Comparison of ENCODE assay signal across 11 cellular contexts in the genomic region with DNA sequence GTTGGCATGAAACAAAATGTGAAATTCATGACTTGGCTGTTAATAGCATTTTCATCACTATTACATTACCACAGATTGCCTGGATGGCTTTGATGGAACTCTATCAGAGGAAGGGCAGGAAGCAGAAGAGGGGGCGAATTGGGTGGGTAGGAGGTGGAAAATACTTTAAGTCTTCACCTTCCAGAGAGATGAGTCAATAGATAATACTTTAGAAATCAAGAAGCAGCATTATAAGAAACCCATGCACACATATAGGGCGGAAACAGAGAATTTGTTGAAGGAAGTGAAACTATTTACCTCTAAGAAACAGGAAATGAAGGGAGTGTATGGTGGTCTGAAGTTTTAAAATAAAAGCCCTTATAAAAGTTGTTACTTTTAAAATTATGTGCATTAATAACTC.
DNase-seq lines count a peak whose midpoint lies in the region; ATAC-seq and TF ChIP-seq lines count a peak whose summit lies in the region.
"Had no signal": no experiment of that assay in that cellular context is flagged by ENCODE, and none has a peak within 500 bp of the region (broad histone marks: within the 10 kb centered on the region; RNA-seq: fewer than 3 reads in every experiment).

No MANE protein-coding gene starts in this region.

- H3K27me3 ChIP-seq in spleen (replicated peaks in 1 of 7): no peaks in the 10 kb centered on the region
- H3K27me3 ChIP-seq: foreskin keratinocyte had no signal

- POLR2A ChIA-PET in activated CD4-positive, alpha-beta T cell treated with anti-CD3 and anti-CD28 coated beads, Interleukin-2, amount 10 ng/mL, durations not matched to agents 7 days and 5 days (lab: Charles Lee): no interaction called here

- no peak for TF ChIP-seq POLR2A in spleen (IDR thresholded peaks at IDR 0.05)

- TF ChIP-seq CTCF in spleen (IDR thresholded peaks at IDR 0.05 in 8 of 11, conservative IDR thresholded peaks at IDR 0.05 in 3 of 11) (no peak), HFFc6 (IDR thresholded peaks at IDR 0.05) (no peak)

- H3K27ac ChIP-seq in spleen: peak overlapping the region in 5 of 8 donors; percentile 20 to 50 (median 35)
- H3K27ac ChIP-seq: foreskin keratinocyte had no signal

- H3K9me3 Mint-ChIP-seq in activated CD4-positive, alpha-beta T cell treated with anti-CD3 and anti-CD28 coated beads, Interleukin-2, amount 10 ng/mL, durations not matched to agents 7 days and 5 days: peaks cover 2% of the 10 kb centered on the region
- H3K9me3 Mint-ChIP-seq in HFFc6: no peaks in the 10 kb centered on the region

- H3K27ac Mint-ChIP-seq in activated CD4-positive, alpha-beta T cell treated with anti-CD3 and anti-CD28 coated beads, Interleukin-2, amount 10 ng/mL, durations not matched to agents 7 days and 5 days: peak overlapping the region; percentile 71
- no peak overlapping the region for H3K27ac Mint-ChIP-seq in HFFc6

- H3K4me1 ChIP-seq in spleen: peaks cover 0 to 29% (median 7%) of the 10 kb centered on the region in 6 donors
- H3K4me1 ChIP-seq: foreskin keratinocyte had no signal

- H3K36me3 Mint-ChIP-seq in activated CD4-positive, alpha-beta T cell treated with anti-CD3 and anti-CD28 coated beads, Interleukin-2, amount 10 ng/mL, durations not matched to agents 7 days and 5 days (ENCODE audit: low read depth): peaks cover 1% of the 10 kb centered on the region
- peaks cover 5% of the 10 kb centered on the region for H3K36me3 Mint-ChIP-seq in HFFc6 (ENCODE audit: low read depth)

- H3K36me3 ChIP-seq in spleen: no peaks in the 10 kb centered on the region

- intact Hi-C loops in spleen (cut with DNase I; ENCODE audit: low total_unique reads) (no loop called here), posterior vena cava (cut with DNase I) (no loop called here)

- H3K4me3 Mint-ChIP-seq in activated CD4-positive, alpha-beta T cell treated with anti-CD3 and anti-CD28 coated beads, Interleukin-2, amount 10 ng/mL, durations not matched to agents 7 days and 5 days: no peak overlapping the region
- H3K4me3 Mint-ChIP-seq in HFFc6: no peak overlapping the region

- peak; percentile 56 for ATAC-seq in HG02678 (IDR thresholded peaks at IDR 0.05; ENCODE audit: unreplicated experiment)
- ATAC-seq: foreskin keratinocyte, left cardiac atrium had no signal

- H3K4me3 ChIP-seq in spleen: no peak overlapping the region

- 21 to 55% (median 44%) methylated on average over 2 of the region's 2 CpGs for WGBS in spleen, 5 donors

- CTCF ChIA-PET in activated CD4-positive, alpha-beta T cell treated with anti-CD3 and anti-CD28 coated beads, Interleukin-2, amount 10 ng/mL, durations not matched to agents 7 days and 5 days (lab: Charles Lee): no interaction called here

- peaks cover 44% of the 10 kb centered on the region for H3K4me1 Mint-ChIP-seq in activated CD4-positive, alpha-beta T cell treated with anti-CD3 and anti-CD28 coated beads, Interleukin-2, amount 10 ng/mL, durations not matched to agents 7 days and 5 days
- no peaks in the 10 kb centered on the region for H3K4me1 Mint-ChIP-seq in HFFc6 (ENCODE audit: low read depth)

- H3K27me3 Mint-ChIP-seq in activated CD4-positive, alpha-beta T cell treated with anti-CD3 and anti-CD28 coated beads, Interleukin-2, amount 10 ng/mL, durations not matched to agents 7 days and 5 days: no peaks in the 10 kb centered on the region
- H3K27me3 Mint-ChIP-seq in HFFc6 (ENCODE audit: insufficient read depth): 0 out of 2 replicates have a peak, but pooled peaks cover 1% of the 10 kb centered on the region

- H3K9me3 ChIP-seq in spleen: peaks cover 0 to 6% (median 0%) of the 10 kb centered on the region in 8 donors

- DNase-seq in activated CD4-positive, alpha-beta T cell treated with anti-CD3 and anti-CD28 coated beads, Interleukin-2, amount 10 ng/mL, durations not matched to agents 7 days and 5 days: no peak
- DNase-seq in activated CD4-positive, alpha-beta T cell treated with anti-CD3 and anti-CD28 coated beads, Interleukin-2, amount 50 U/mL, for 48 hours: no peak
- DNase-seq in NOMO-1 treated with DMSO at 0.1 percent for 48 hours (lab: John Stamatoyannopoulos, UW; ENCODE audit: unreplicated experiment) (peak; percentile 62), spleen (no peak), HFFc6 (no peak), posterior vena cava (ENCODE audit: low spot score) (no peak), NCI-H2029 (lab: John Stamatoyannopoulos, UW) (no peak)
- DNase-seq: foreskin keratinocyte, left cardiac atrium, NCI-H524 treated with DMSO at 0.1 percent for 48 hours had no signal
